22 cellular contexts compared by ENCODE assay signal in genomic region chr1:66523502-66523901, GRCh38. TPM values are rescaled to one million over a fixed set of nuclear protein-coding genes. Genes with fewer than 3 reads are reported as not detected.
"Had no signal": no experiment of that assay in that cellular context is flagged by ENCODE, and none has a peak within 500 bp of the region (broad histone marks: within the 10 kb centered on the region; RNA-seq: fewer than 3 reads in every experiment).

No MANE protein-coding gene starts in this region.

- DNase-seq: cortex of kidney; dorsolateral prefrontal cortex; effector CD4-positive, alpha-beta T cell; foreskin keratinocyte; heart left ventricle; left cardiac atrium; left lung; mesendoderm; midbrain; naive thymus-derived CD4-positive, alpha-beta T cell; stimulated activated CD4-positive, alpha-beta T cell treated with anti-CD3 and anti-CD28 coated beads, Interleukin-4, amount 100 ng/mL, for 4 hours; stimulated activated naive CD8-positive, alpha-beta T cell treated with anti-CD3 and anti-CD28 coated beads, Interleukin-15, Interleukin-2, amounts not matched to agents 100 U/mL and 50 U/mL, for 24 hours; substantia nigra; testis; tibial artery had no signal

- H3K27me3 ChIP-seq: dorsolateral prefrontal cortex, foreskin keratinocyte, gastroesophageal sphincter, heart left ventricle, hepatocyte, left lung, neural progenitor cell, right atrium auricular region, testis, tibial artery had no signal

- H3K4me3 ChIP-seq: dorsolateral prefrontal cortex, gastroesophageal sphincter, heart left ventricle, hepatocyte, left lung, neural progenitor cell, prostate gland, right atrium auricular region, testis, tibial artery had no signal

- H2AFZ ChIP-seq: hepatocyte, neural progenitor cell, parathyroid adenoma had no signal

- H3K9ac ChIP-seq: neural progenitor cell, parathyroid adenoma had no signal

- H3K4me2 ChIP-seq: hepatocyte, neural progenitor cell had no signal

- H3K4me1 ChIP-seq: gastroesophageal sphincter, left lung, neural progenitor cell, parathyroid adenoma, prostate gland, right atrium auricular region, testis, tibial artery had no signal

- H3K27ac ChIP-seq: dorsolateral prefrontal cortex, epithelial cell of prostate, foreskin keratinocyte, gastroesophageal sphincter, heart left ventricle, hepatocyte, left lung, neural progenitor cell, parathyroid adenoma, prostate gland, right atrium auricular region, testis, tibial artery had no signal

- H3K36me3 ChIP-seq: gastroesophageal sphincter, heart left ventricle, left lung, neural progenitor cell, prostate gland, right atrium auricular region, tibial artery had no signal

- H3K9me3 ChIP-seq: gastroesophageal sphincter, heart left ventricle, left lung, prostate gland, right atrium auricular region, testis, tibial artery had no signal

- H3K79me2 ChIP-seq: hepatocyte, parathyroid adenoma had no signal

RNA-seq across cellular contexts. Expression of gene SGIP1, which starts 10.5 kb away (rescaled TPM):
- total RNA-seq: naive thymus-derived CD4-positive, alpha-beta T cell had no signal
- polyA plus RNA-seq: foreskin keratinocyte; naive thymus-derived CD4-positive, alpha-beta T cell had no signal
